ENCODE assay signal across 1 cellular context in the genomic region with DNA sequence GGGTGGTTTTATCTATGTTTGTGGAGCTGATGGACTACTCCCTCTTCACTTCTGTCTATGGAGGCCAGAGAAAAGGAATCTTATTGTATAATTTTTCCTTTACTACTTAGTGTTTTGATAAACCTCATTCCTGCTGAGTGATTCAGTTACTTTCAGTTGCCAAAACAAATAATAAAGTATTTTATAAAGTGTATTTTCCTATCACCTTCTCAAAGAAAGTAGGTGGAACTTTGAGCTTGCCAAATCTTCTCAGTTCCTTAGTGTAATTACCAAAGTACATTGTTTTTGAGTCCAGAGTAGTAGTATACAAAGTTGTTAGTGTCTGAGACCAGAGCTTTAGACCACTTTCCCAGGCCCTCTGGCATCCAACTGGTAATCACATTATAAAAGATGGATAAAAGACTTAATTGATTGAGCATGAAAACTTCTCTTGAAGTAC.
TF ChIP-seq lines count a peak whose summit lies in the region.

No MANE protein-coding gene starts in this region.

TF ChIP-seq in HCT116, 20 proteins besides CTCF, POLR2A, EP300 and RAD21 (continued from another document):
- TF ChIP-seq, protein P1, sequence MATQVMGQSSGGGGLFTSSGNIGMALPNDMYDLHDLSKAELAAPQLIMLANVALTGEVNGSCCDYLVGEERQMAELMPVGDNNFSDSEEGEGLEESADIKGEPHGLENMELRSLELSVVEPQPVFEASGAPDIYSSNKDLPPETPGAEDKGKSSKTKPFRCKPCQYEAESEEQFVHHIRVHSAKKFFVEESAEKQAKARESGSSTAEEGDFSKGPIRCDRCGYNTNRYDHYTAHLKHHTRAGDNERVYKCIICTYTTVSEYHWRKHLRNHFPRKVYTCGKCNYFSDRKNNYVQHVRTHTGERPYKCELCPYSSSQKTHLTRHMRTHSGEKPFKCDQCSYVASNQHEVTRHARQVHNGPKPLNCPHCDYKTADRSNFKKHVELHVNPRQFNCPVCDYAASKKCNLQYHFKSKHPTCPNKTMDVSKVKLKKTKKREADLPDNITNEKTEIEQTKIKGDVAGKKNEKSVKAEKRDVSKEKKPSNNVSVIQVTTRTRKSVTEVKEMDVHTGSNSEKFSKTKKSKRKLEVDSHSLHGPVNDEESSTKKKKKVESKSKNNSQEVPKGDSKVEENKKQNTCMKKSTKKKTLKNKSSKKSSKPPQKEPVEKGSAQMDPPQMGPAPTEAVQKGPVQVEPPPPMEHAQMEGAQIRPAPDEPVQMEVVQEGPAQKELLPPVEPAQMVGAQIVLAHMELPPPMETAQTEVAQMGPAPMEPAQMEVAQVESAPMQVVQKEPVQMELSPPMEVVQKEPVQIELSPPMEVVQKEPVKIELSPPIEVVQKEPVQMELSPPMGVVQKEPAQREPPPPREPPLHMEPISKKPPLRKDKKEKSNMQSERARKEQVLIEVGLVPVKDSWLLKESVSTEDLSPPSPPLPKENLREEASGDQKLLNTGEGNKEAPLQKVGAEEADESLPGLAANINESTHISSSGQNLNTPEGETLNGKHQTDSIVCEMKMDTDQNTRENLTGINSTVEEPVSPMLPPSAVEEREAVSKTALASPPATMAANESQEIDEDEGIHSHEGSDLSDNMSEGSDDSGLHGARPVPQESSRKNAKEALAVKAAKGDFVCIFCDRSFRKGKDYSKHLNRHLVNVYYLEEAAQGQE (IDR thresholded peaks at IDR 0.05; ENCODE audit: low read depth): no peak
- TF ChIP-seq, protein P2, sequence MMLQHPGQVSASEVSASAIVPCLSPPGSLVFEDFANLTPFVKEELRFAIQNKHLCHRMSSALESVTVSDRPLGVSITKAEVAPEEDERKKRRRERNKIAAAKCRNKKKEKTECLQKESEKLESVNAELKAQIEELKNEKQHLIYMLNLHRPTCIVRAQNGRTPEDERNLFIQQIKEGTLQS (IDR thresholded peaks at IDR 0.05): no peak
